In genomic region chr4:8539661-8540060, GRCh38 we compare ENCODE assay signal across 16 cellular contexts. TPM values are rescaled to one million over a fixed set of nuclear protein-coding genes. Genes with fewer than 3 reads are reported as not detected.
DNase-seq lines count a peak whose midpoint lies in the region; ATAC-seq, FAIRE-seq and TF ChIP-seq lines count a peak whose summit lies in the region.
"Had no signal": no experiment of that assay in that cellular context is flagged by ENCODE, and none has a peak within 500 bp of the region (broad histone marks: within the 10 kb centered on the region; RNA-seq: fewer than 3 reads in every experiment).

No MANE protein-coding gene starts in this region.

- H3K36me3 ChIP-seq in kidney (ENCODE audit: control insufficient read depth in 1 of 2, insufficient read depth in 2 of 2, low read length in 2 of 2) = no peaks in the 10 kb centered on the region

- peak; percentile 32 to 34 for ATAC-seq in activated CD4-positive, CD25-positive, alpha-beta regulatory T cell treated with anti-CD3 and anti-CD28 coated beads, Interleukin-2, amount 50 U/mL, for 24 hours
- ATAC-seq in GM19025 (IDR thresholded peaks at IDR 0.05; ENCODE audit: low read depth, unreplicated experiment) = peak; percentile 43
- ATAC-seq in HG03460 (IDR thresholded peaks at IDR 0.05; ENCODE audit: unreplicated experiment) = peak; percentile 17
- no peak for ATAC-seq in natural killer cell
- ATAC-seq: WTC11 had no signal

- peaks cover 15 to 20% of the 10 kb centered on the region in 2 donors for H3K4me1 ChIP-seq in kidney (ENCODE audit: control insufficient read depth in 1 of 2, insufficient read depth in 1 of 2, low read depth in 1 of 2, low read length in 2 of 2)

- H3K27me3 Mint-ChIP-seq in natural killer cell (ENCODE audit: low read depth in 2 of 2) = peaks cover 2 to 3% of the 10 kb centered on the region in 2 donors

- TF ChIP-seq CTCF in kidney (IDR thresholded peaks at IDR 0.05; ENCODE audit: borderline replicate concordance, extremely low read depth, insufficient read depth) (no peak), natural killer cell (IDR thresholded peaks at IDR 0.05) (no peak)

- no peak overlapping the region for H3K27ac Mint-ChIP-seq in natural killer cell
- H3K27ac Mint-ChIP-seq: WTC11 had no signal

- H3K4me3 ChIP-seq in kidney (ENCODE audit: low read length in 2 of 2) = no peak overlapping the region
- H3K4me3 ChIP-seq: smooth muscle cell had no signal

- intact Hi-C loops in kidney (cut with DNase I) = no loop called here
- intact Hi-C loops in natural killer cell (cut with micrococcal nuclease) = no loop called here

- H3K27ac ChIP-seq in kidney (ENCODE audit: low read depth in 2 of 2, low read length in 2 of 2) = no peak overlapping the region

- FAIRE-seq in kidney (lab: Jason Lieb, UNC) = no peak
- FAIRE-seq: A204.1, colon had no signal

- H3K36me3 Mint-ChIP-seq in natural killer cell = no peaks in the 10 kb centered on the region

- H3K4me3 Mint-ChIP-seq in natural killer cell = no peak overlapping the region
- H3K4me3 Mint-ChIP-seq: WTC11 had no signal

- no peak overlapping the region for H3K9ac ChIP-seq in kidney (ENCODE audit: low read length in 2 of 2)

- H3K9me3 ChIP-seq in kidney (ENCODE audit: control insufficient read depth in 1 of 2, low read length in 2 of 2) = no peaks in the 10 kb centered on the region

- DNase-seq in activated CD4-positive, CD25-positive, alpha-beta regulatory T cell (lab: John Stamatoyannopoulos, UW) = no peak
- DNase-seq in kidney = peak; percentile 33
- DNase-seq in NCI-H524 treated with DMSO at 0.1 percent for 48 hours (lab: John Stamatoyannopoulos, UW) = no peak
- no peak for DNase-seq in medulla oblongata (ENCODE audit: extremely low spot score)
- DNase-seq in natural killer cell = no peak
- DNase-seq: mesenchymal stem cell, NCI-H526 treated with DMSO at 0.1 percent for 48 hours, occipital lobe, SHP77 treated with DMSO at 0.1 percent for 48 hours had no signal

- H3K4me1 Mint-ChIP-seq in natural killer cell = no peaks in the 10 kb centered on the region

- no peaks in the 10 kb centered on the region for H3K9me3 Mint-ChIP-seq in natural killer cell

RNA-seq across cellular contexts. Expression of gene GPR78, which starts 40.5 kb away (rescaled TPM):
- total RNA-seq in kidney = not detected
- not detected for polyA plus RNA-seq in kidney (ENCODE audit: insufficient read depth, low read depth, low replicate concordance)
- total RNA-seq in natural killer cell = not detected
- total RNA-seq: occipital lobe, smooth muscle cell had no signal

RNA-seq across cellular contexts. Expression of gene CPZ, which starts 52.9 kb away (rescaled TPM):
- total RNA-seq in kidney (2.6 TPM), natural killer cell (not detected)
- polyA plus RNA-seq in kidney (ENCODE audit: insufficient read depth, low read depth, low replicate concordance) = 1.2 TPM

Comparison
In these comparisons a context has a peak if more than half of its experiments do, and no peak if none do; other contexts are left out.
1. ATAC-seq: peak in activated CD4-positive, CD25-positive, alpha-beta regulatory T cell treated with anti-CD3 and anti-CD28 coated beads, Interleukin-2, amount 50 U/mL, for 24 hours (2 of 2), GM19025 (single experiment) and HG03460 (single experiment); none in natural killer cell (0 of 3).